In the genomic region with DNA sequence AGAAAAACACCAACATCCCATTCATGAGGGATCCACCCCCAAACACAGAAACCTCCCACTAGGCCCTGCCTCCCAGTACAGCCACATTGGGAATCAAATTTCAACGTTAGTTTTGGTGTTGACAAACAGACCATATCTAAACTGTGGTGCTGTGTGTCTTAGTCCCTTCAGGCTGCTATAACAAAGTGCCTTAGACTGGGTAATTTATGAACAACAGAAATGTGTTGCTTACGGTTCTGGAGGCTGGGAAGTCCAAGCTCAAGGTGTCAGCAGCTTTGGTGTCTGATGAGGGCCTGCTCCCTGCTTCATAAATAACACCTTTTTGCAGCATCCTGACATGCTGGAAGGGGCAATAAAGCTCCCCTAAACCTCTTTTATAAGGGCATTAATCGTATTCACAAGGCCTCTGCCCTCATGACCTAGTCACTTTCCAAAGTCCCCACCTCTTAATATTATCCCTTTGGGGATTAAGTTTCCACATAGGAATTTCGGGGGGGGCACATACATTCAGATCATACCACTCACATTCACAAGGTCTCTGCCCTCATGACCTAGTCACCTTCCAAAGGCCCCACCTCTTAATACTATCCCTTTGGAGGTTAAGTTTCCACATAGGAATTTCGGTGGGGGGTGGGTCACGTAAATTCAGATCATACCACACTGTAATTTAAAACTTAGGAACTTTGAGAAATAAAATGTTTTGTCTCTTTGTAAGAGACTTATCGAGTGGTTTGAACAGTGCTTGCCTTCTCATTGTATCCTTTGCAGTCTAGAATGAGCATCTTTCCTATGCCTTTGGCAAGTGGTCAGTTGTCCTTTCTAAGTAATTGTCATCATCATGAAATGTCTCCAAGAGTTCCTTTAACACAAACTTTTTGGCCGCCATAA, we compare ENCODE assay signal across 12 cellular contexts. TPM values are rescaled to one million over a fixed set of nuclear protein-coding genes. Genes with fewer than 3 reads are reported as not detected.
DNase-seq lines count a peak whose midpoint lies in the region; ATAC-seq lines count a peak whose summit lies in the region.
"Had no signal": no experiment of that assay in that cellular context is flagged by ENCODE, and none has a peak within 500 bp of the region (broad histone marks: within the 10 kb centered on the region; RNA-seq: fewer than 3 reads in every experiment).

No MANE protein-coding gene starts in this region.

- CTCF ChIA-PET in CD8-positive, alpha-beta memory T cell (lab: Charles Lee): no interaction called here

- H3K9me3 ChIP-seq in CD8-positive, alpha-beta memory T cell (ENCODE audit: low read length): no peaks in the 10 kb centered on the region
- no peaks in the 10 kb centered on the region for H3K9me3 ChIP-seq in trophoblast cell (ENCODE audit: insufficient read depth, low read depth, low read length)

- no peaks in the 10 kb centered on the region for H3K27me3 Mint-ChIP-seq in CD8-positive, alpha-beta memory T cell
- H3K27me3 Mint-ChIP-seq: activated T-cell treated with anti-CD3 and anti-CD28 coated beads, Interleukin-2, amount 50 U/mL, for 24 hours; stimulated activated naive CD8-positive, alpha-beta T cell treated with anti-CD3 and anti-CD28 coated beads, Interleukin-15, Interleukin-2, amounts not matched to agents 100 ng/mL and 50 ng/mL, for 24 hours had no signal

- peak overlapping the region; percentile 15 for H2BK120ac ChIP-seq in trophoblast cell (ENCODE audit: insufficient read depth, low read length, poor library complexity)

- H3K27me3 ChIP-seq in CD8-positive, alpha-beta memory T cell (ENCODE audit: insufficient read depth, low read length, poor library complexity, severe bottlenecking): no peaks in the 10 kb centered on the region
- H3K27me3 ChIP-seq in trophoblast cell (ENCODE audit: insufficient read depth, low read length): no peaks in the 10 kb centered on the region

- H3K36me3 Mint-ChIP-seq in CD8-positive, alpha-beta memory T cell: peaks cover 18 to 82% (median 36%) of the 10 kb centered on the region in 3 donors

- no CpG with 5 or more reads among the region's 8 CpGs for WGBS in trophoblast cell (ENCODE audit: extremely low coverage, insufficient coverage, insufficient read length)

- no peak overlapping the region for H3K4me3 ChIP-seq in CD8-positive, alpha-beta memory T cell (ENCODE audit: low read length)
- no peak overlapping the region for H3K4me3 ChIP-seq in trophoblast cell (ENCODE audit: low read depth, low read length)

- peak overlapping the region; percentile 17 for H4K8ac ChIP-seq in trophoblast cell (ENCODE audit: low read depth, low read length)

- no peak overlapping the region for H3K23ac ChIP-seq in trophoblast cell (ENCODE audit: low read length)

- no peak overlapping the region for H2AK5ac ChIP-seq in trophoblast cell (ENCODE audit: low read length)

- H3K9me3 Mint-ChIP-seq in CD8-positive, alpha-beta memory T cell: no peaks in the 10 kb centered on the region
- H3K9me3 Mint-ChIP-seq: activated T-cell treated with anti-CD3 and anti-CD28 coated beads, Interleukin-2, amount 50 U/mL, for 24 hours; stimulated activated naive CD8-positive, alpha-beta T cell treated with anti-CD3 and anti-CD28 coated beads, Interleukin-15, Interleukin-2, amounts not matched to agents 100 ng/mL and 50 ng/mL, for 24 hours had no signal

- peak overlapping the region; percentile 45 for H4K91ac ChIP-seq in trophoblast cell (ENCODE audit: low read depth, low read length)

- peak overlapping the region; percentile 30 for H3K27ac ChIP-seq in CD8-positive, alpha-beta memory T cell (ENCODE audit: low read depth, low read length)
- H3K27ac ChIP-seq in epithelial cell of prostate: peak overlapping the region; percentile 55
- H3K27ac ChIP-seq in trophoblast cell (ENCODE audit: low read depth, low read length): peak overlapping the region; percentile 77

- H2BK5ac ChIP-seq in trophoblast cell (ENCODE audit: low read depth, low read length, poor library complexity): peak overlapping the region; percentile 80

- H2BK12ac ChIP-seq in trophoblast cell (ENCODE audit: low read length): no peak overlapping the region

- no peak overlapping the region for H3K27ac Mint-ChIP-seq in CD8-positive, alpha-beta memory T cell
- H3K27ac Mint-ChIP-seq: activated T-cell treated with anti-CD3 and anti-CD28 coated beads, Interleukin-2, amount 50 U/mL, for 24 hours; stimulated activated naive CD8-positive, alpha-beta T cell treated with anti-CD3 and anti-CD28 coated beads, Interleukin-15, Interleukin-2, amounts not matched to agents 100 ng/mL and 50 ng/mL, for 24 hours had no signal

- H3K79me2 ChIP-seq in trophoblast cell (ENCODE audit: control insufficient read depth, insufficient read depth, low read length, poor library complexity): no peaks in the 10 kb centered on the region

- H4K12ac ChIP-seq in trophoblast cell (ENCODE audit: low read depth, low read length): no peak overlapping the region

- no peak overlapping the region for H3K4me3 Mint-ChIP-seq in CD8-positive, alpha-beta memory T cell
- H3K4me3 Mint-ChIP-seq: activated T-cell treated with anti-CD3 and anti-CD28 coated beads, Interleukin-2, amount 50 U/mL, for 24 hours; stimulated activated naive CD8-positive, alpha-beta T cell treated with anti-CD3 and anti-CD28 coated beads, Interleukin-15, Interleukin-2, amounts not matched to agents 100 ng/mL and 50 ng/mL, for 24 hours had no signal

- H3K4ac ChIP-seq in trophoblast cell (ENCODE audit: low read depth, low read length): peak overlapping the region; percentile 3

- H3K36me3 ChIP-seq in CD8-positive, alpha-beta memory T cell (ENCODE audit: insufficient read depth, low read length): peaks cover 42% of the 10 kb centered on the region
- H3K36me3 ChIP-seq in trophoblast cell (ENCODE audit: control insufficient read depth in 1 of 2, insufficient read depth in 2 of 2, low read length in 2 of 2): peaks cover 11 to 16% of the 10 kb centered on the region in 2 experiments

- peak overlapping the region; percentile 8 for H3K18ac ChIP-seq in trophoblast cell (ENCODE audit: low read length)

- peaks cover 2% of the 10 kb centered on the region for H3K79me1 ChIP-seq in trophoblast cell (ENCODE audit: low read length)

- H3K4me2 ChIP-seq in trophoblast cell (ENCODE audit: low read length): peak overlapping the region; percentile 44

- no peaks in the 10 kb centered on the region for H3K4me1 ChIP-seq in CD8-positive, alpha-beta memory T cell (ENCODE audit: insufficient read depth, low read length)
- peaks cover 0 to 5% of the 10 kb centered on the region in 2 experiments for H3K4me1 ChIP-seq in trophoblast cell (ENCODE audit: control insufficient read depth in 1 of 2, insufficient read depth in 2 of 2, low read length in 2 of 2)

- H3K9ac ChIP-seq in trophoblast cell (ENCODE audit: low read length): no peak overlapping the region

- H3K14ac ChIP-seq in trophoblast cell (ENCODE audit: low read length): no peak overlapping the region

- peaks cover 17 to 45% (median 38%) of the 10 kb centered on the region in 3 donors for H3K4me1 Mint-ChIP-seq in CD8-positive, alpha-beta memory T cell

- no peak for ATAC-seq in GM21529 (IDR thresholded peaks at IDR 0.05; ENCODE audit: unreplicated experiment)
- no peak for ATAC-seq in GM18511 (IDR thresholded peaks at IDR 0.05; ENCODE audit: unreplicated experiment)

- no peak overlapping the region for H2AFZ ChIP-seq in trophoblast cell (ENCODE audit: insufficient read depth, low read length, poor library complexity)

- POLR2A ChIA-PET in CD8-positive, alpha-beta memory T cell (lab: Charles Lee): no interaction called here

- no peak for DNase-seq in CD8-positive, alpha-beta memory T cell
- DNase-seq in RPMI7951 (ENCODE audit: low read depth) (peak; percentile 24), epithelial cell of prostate (ENCODE audit: low read depth, low spot score) (no peak), trophoblast cell (peak; percentile 56 to 71), NCI-H2107 treated with DMSO at 0.1 percent for 48 hours (lab: John Stamatoyannopoulos, UW; ENCODE audit: unreplicated experiment) (no peak), GDM1 (lab: John Stamatoyannopoulos, UW) (no peak)
- DNase-seq: activated T-cell treated with anti-CD3 and anti-CD28 coated beads, Interleukin-2, amount 50 U/mL, for 24 hours; cortex of kidney; kidney had no signal

RNA-seq across cellular contexts. Expression of a gene that starts 27.6 kb away (rescaled TPM):
- 10 to 100 TPM; 29.6 to 32.9 TPM for total RNA-seq in CD8-positive, alpha-beta memory T cell
- polyA plus RNA-seq in CD8-positive, alpha-beta memory T cell: 6.5 TPM
- 5.8 and 6.7 TPM in 2 replicates for total RNA-seq in RPMI7951 (2014; rRNA removed; shearing (Covaris generic))
- 7.2 and 7.7 TPM in 2 replicates for polyA plus RNA-seq in trophoblast cell (2013)

RNA-seq across cellular contexts. Expression of a gene that starts 32.6 kb away (rescaled TPM):
- 10 to 100 TPM; 21.6 to 25.0 TPM for total RNA-seq in CD8-positive, alpha-beta memory T cell
- polyA plus RNA-seq in CD8-positive, alpha-beta memory T cell: 2.7 TPM
- 7.9 and 13.9 TPM in 2 replicates for total RNA-seq in RPMI7951 (2014; rRNA removed; shearing (Covaris generic))
- 20.7 and 21.1 TPM in 2 replicates for polyA plus RNA-seq in trophoblast cell (2013)

Comparison
In these comparisons a context has a peak if more than half of its experiments do, and no peak if none do; other contexts are left out.
1. DNase-seq: peak in RPMI7951 (single experiment) and trophoblast cell (2 of 2); none in CD8-positive, alpha-beta memory T cell (0 of 5), epithelial cell of prostate (single experiment), NCI-H2107 treated with DMSO at 0.1 percent for 48 hours (single experiment) and GDM1 (single experiment).
2. Peak in every context shown above with its lines, with median percentiles within 50 percentile points of each other: H3K27ac ChIP-seq.